In the genomic region with DNA sequence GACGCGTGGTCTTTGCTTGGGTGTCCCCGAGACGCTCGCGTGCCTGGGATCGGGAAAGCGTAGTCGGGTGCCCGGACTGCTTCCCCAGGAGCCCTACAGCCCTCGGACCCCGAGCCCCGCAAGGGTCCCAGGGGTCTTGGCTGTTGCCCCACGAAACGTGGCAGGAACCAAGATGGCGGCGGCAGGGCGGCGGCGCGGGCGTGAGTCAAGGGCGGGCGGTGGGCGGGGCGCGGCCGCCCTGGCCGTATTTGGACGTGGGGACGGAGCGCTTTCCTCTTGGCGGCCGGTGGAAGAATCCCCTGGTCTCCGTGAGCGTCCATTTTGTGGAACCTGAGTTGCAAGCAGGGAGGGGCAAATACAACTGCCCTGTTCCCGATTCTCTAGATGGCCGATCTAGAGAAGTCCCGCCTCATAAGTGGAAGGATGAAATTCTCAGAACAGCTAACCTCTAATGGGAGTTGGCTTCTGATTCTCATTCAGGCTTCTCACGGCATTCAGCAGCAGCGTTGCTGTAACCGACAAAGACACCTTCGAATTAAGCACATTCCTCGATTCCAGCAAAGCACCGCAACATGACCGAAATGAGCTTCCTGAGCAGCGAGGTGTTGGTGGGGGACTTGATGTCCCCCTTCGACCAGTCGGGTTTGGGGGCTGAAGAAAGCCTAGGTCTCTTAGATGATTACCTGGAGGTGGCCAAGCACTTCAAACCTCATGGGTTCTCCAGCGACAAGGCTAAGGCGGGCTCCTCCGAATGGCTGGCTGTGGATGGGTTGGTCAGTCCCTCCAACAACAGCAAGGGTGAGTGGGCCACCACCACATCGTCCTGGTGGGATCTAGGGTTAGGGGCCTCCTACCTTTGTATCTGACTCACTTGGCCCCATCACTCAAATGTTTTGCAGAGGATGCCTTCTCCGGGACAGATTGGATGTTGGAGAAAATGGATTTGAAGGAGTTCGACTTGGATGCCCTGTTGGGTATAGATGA, we compare ENCODE assay signal across 8 cellular contexts. TPM values are rescaled to one million over a fixed set of nuclear protein-coding genes. Genes with fewer than 3 reads are reported as not detected.
DNase-seq lines count a peak whose midpoint lies in the region; ATAC-seq and TF ChIP-seq lines count a peak whose summit lies in the region.

No MANE protein-coding gene starts in this region.

- no peaks in the 10 kb centered on the region for H3K9me2 ChIP-seq in OCI-LY1 (ENCODE audit: low read depth, low read length)

- H3K4me1 ChIP-seq in OCI-LY1 (ENCODE audit: insufficient read depth, low read length, severe bottlenecking) = peaks cover 42% of the 10 kb centered on the region
- peaks cover 41 to 69% (median 65%) of the 10 kb centered on the region in 4 donors for H3K4me1 ChIP-seq in stomach

- H3K4me3 ChIP-seq in OCI-LY1 (ENCODE audit: low read depth, low read length, poor library complexity, severe bottlenecking) (peak overlapping the region; percentile 95), stomach (peak overlapping the region; percentile 95 to 100 (median 98))

- peaks cover 23% of the 10 kb centered on the region for H3F3A ChIP-seq in OCI-LY1 (ENCODE audit: insufficient read depth, low read length)

- peaks cover 30 to 45% of the 10 kb centered on the region in 2 donors for H3K36me3 Mint-ChIP-seq in activated T-cell treated with anti-CD3 and anti-CD28 coated beads, Interleukin-2, amount 50 U/mL, for 72 hours (ENCODE audit: insufficient read depth in 2 of 2)

- H3K36me3 ChIP-seq in OCI-LY1 (ENCODE audit: insufficient read depth, low read length) (peaks cover 71% of the 10 kb centered on the region), stomach (peaks cover 37 to 66% (median 59%) of the 10 kb centered on the region in 4 donors)

- H3K4me1 Mint-ChIP-seq in activated T-cell treated with anti-CD3 and anti-CD28 coated beads, Interleukin-2, amount 50 U/mL, for 72 hours (ENCODE audit: low read depth) = peaks cover 59% of the 10 kb centered on the region

- H3K27ac ChIP-seq in OCI-LY1 (ENCODE audit: low read depth, low read length, poor library complexity, severe bottlenecking) (peak overlapping the region; percentile 88), stomach (peak overlapping the region; percentile 98 to 100 (median 99))

- intact Hi-C loops in stomach (cut with DNase I; ENCODE audit: low total_unique reads) = no loop called here

- ATAC-seq in HG02885 (IDR thresholded peaks at IDR 0.05; ENCODE audit: poor library complexity, unreplicated experiment) (peak; percentile 22), esophagus mucosa (peak; percentile 47)
- peak in 1 of 2 donors; percentile 16 for ATAC-seq in activated T-cell treated with anti-CD3 and anti-CD28 coated beads, Interleukin-2, amount 50 U/mL, for 72 hours (replicated peaks in 1 of 2)

- no peaks in the 10 kb centered on the region for H3K27me3 ChIP-seq in OCI-LY1 (ENCODE audit: insufficient read depth, low read length)
- H3K27me3 ChIP-seq in stomach = no peaks in the 10 kb centered on the region

- TF ChIP-seq CTCF in OCI-LY1 (IDR thresholded peaks at IDR 0.05; ENCODE audit: low read length) (no peak), stomach (IDR thresholded peaks at IDR 0.05) (no peak)

- DNase-seq in NCI-H1694 (lab: John Stamatoyannopoulos, UW) = peak; percentile 31
- no peak for DNase-seq in NCI-H1694 treated with DMSO at 0.1 percent for 48 hours (lab: John Stamatoyannopoulos, UW)
- peak; percentile 70 to 80 for DNase-seq in activated T-cell treated with anti-CD3 and anti-CD28 coated beads, Interleukin-2, amount 50 U/mL, for 72 hours
- DNase-seq in myocyte (ENCODE audit: low read depth) = peak; percentile 91
- peak; percentile 77 for DNase-seq in stomach

- H3K4me2 ChIP-seq in OCI-LY1 (ENCODE audit: low read length) = peak overlapping the region; percentile 73

- H3K79me2 ChIP-seq in OCI-LY1 (ENCODE audit: insufficient read depth, low read length) = peaks cover 14% of the 10 kb centered on the region

- 1 to 2% (median 1%) methylated on average over 34 to 55 of the region's 55 CpGs for WGBS in stomach, 5 donors

- no peak overlapping the region for H2AFZ ChIP-seq in OCI-LY1 (ENCODE audit: low read length)

- peak overlapping the region; percentile 90 to 91 for H3K4me3 Mint-ChIP-seq in activated T-cell treated with anti-CD3 and anti-CD28 coated beads, Interleukin-2, amount 50 U/mL, for 72 hours

- H4K20me1 ChIP-seq in OCI-LY1 (ENCODE audit: insufficient read depth, low read length) = no peaks in the 10 kb centered on the region

- H3K9me3 ChIP-seq in OCI-LY1 (ENCODE audit: low read length) (no peaks in the 10 kb centered on the region), stomach (no peaks in the 10 kb centered on the region)

- peak overlapping the region; percentile 98 for H3K9ac ChIP-seq in OCI-LY1 (ENCODE audit: low read length)

- H3K27me3 Mint-ChIP-seq in activated T-cell treated with anti-CD3 and anti-CD28 coated beads, Interleukin-2, amount 50 U/mL, for 72 hours (ENCODE audit: low read depth) = no peaks in the 10 kb centered on the region

- TF ChIP-seq POLR2A in stomach (IDR thresholded peaks at IDR 0.05) = no peak

- TF ChIP-seq EP300 in stomach (IDR thresholded peaks at IDR 0.05) = no peak

- no peaks in the 10 kb centered on the region for H3K9me3 Mint-ChIP-seq in activated T-cell treated with anti-CD3 and anti-CD28 coated beads, Interleukin-2, amount 50 U/mL, for 72 hours

- H3K27ac Mint-ChIP-seq in activated T-cell treated with anti-CD3 and anti-CD28 coated beads, Interleukin-2, amount 50 U/mL, for 72 hours = peak overlapping the region; percentile 99

RNA-seq across cellular contexts. Expression of a gene that starts 0.8 kb away (rescaled TPM):
- total RNA-seq in activated T-cell treated with anti-CD3 and anti-CD28 coated beads, Interleukin-2, amount 50 U/mL, for 72 hours = 100 to 1,000 TPM; 779 to 836 TPM
- total RNA-seq in esophagus mucosa (375 TPM), myocyte (248 and 255 TPM in 2 replicates), stomach (100 to 1,000 TPM; 155 to 438 (median 370) TPM)
- 527 TPM for polyA plus RNA-seq in myocyte (2012)
- 100 to 1,000 TPM; 592 to 929 (median 872) TPM for polyA plus RNA-seq in stomach

RNA-seq across cellular contexts. Expression of a gene that starts 11.4 kb away (rescaled TPM):
- 10 to 100 TPM; 78.3 to 82.0 TPM for total RNA-seq in activated T-cell treated with anti-CD3 and anti-CD28 coated beads, Interleukin-2, amount 50 U/mL, for 72 hours
- total RNA-seq in esophagus mucosa (40.7 TPM), myocyte (81.4 and 89.9 TPM in 2 replicates), stomach (100 to 1,000 TPM in 2 of 5 donors, 10 to 100 TPM in 3; 36.9 to 684 (median 86.5) TPM)
- polyA plus RNA-seq in myocyte (2012) = 79.9 TPM
- polyA plus RNA-seq in stomach = 100 to 1,000 TPM; 195 to 221 (median 200) TPM

RNA-seq across cellular contexts. Expression of a gene that starts 19.1 kb away (rescaled TPM):
- total RNA-seq in activated T-cell treated with anti-CD3 and anti-CD28 coated beads, Interleukin-2, amount 50 U/mL, for 72 hours = 10 to 100 TPM; 49.5 to 58.3 TPM
- 16.7 TPM for total RNA-seq in esophagus mucosa
- total RNA-seq in myocyte = 21.0 TPM in 2 replicates
- polyA plus RNA-seq in myocyte (2012) = 20.3 TPM
- total RNA-seq in stomach = 10 to 100 TPM; 15.8 to 47.3 (median 20.0) TPM
- polyA plus RNA-seq in stomach = 1 to 10 TPM; 5.1 to 9.5 (median 8.8) TPM

RNA-seq across cellular contexts. Expression of a gene that starts 49.4 kb away (rescaled TPM):
- under 1 TPM; 0.34 to 0.58 TPM for total RNA-seq in activated T-cell treated with anti-CD3 and anti-CD28 coated beads, Interleukin-2, amount 50 U/mL, for 72 hours
- 0.08 TPM for total RNA-seq in esophagus mucosa
- total RNA-seq in myocyte = 0.05 TPM in 1 of 2 replicates, not detected in the other
- 0.01 TPM for polyA plus RNA-seq in myocyte (2012)
- total RNA-seq in stomach = 1 to 10 TPM in 1 of 5 donors, under 1 TPM in 2, not detected in 2; 0.29 to 4.0 (median 0.37) TPM
- polyA plus RNA-seq in stomach = under 1 TPM; 0.06 to 0.15 (median 0.08) TPM
